Comparison of ENCODE assay signal across 26 cellular contexts in the genomic region with DNA sequence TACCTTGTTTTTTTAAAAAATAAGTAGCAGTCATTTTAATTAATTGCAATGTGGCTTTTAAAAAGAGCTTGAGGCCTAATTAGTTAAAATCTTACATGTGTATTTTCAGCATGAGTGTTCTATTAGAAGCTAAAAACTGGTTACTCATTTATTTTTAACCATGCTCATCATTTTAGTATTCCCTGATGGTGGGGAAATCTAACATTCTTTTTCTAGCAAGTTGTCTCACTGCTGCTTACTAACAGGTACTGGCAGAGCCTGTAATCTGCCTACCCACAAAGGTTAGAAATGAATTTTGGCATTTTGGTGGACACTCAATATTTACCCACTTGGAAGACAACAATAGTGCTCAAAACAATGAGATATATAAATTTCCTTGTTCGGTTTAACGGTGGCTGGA.
DNase-seq lines count a peak whose midpoint lies in the region; ATAC-seq and TF ChIP-seq lines count a peak whose summit lies in the region.
"Had no signal": no experiment of that assay in that cellular context is flagged by ENCODE, and none has a peak within 500 bp of the region (broad histone marks: within the 10 kb centered on the region; RNA-seq: fewer than 3 reads in every experiment).

No MANE protein-coding gene starts in this region.

- no peak overlapping the region for H2AK5ac ChIP-seq in H9 (ENCODE audit: insufficient read length, low read length)

- H4K5ac ChIP-seq in H9 (ENCODE audit: insufficient read length, low read depth, low read length), result no peak overlapping the region

- no peaks in the 10 kb centered on the region for H3K23me2 ChIP-seq in H9 (ENCODE audit: insufficient read length, low read depth, low read length, poor library complexity, severe bottlenecking)

- H3K4me1 Mint-ChIP-seq in Calu3 (ENCODE audit: low read depth, unreplicated experiment), result peaks cover 18% of the 10 kb centered on the region
- H3K4me1 Mint-ChIP-seq in H9, result peaks cover 27% of the 10 kb centered on the region in 2 experiments
- H3K4me1 Mint-ChIP-seq in activated T-helper 17 cell treated with anti-CD3 and anti-CD28 coated beads, Interleukin-2, amount 50 U/mL, for 72 hours, result peaks cover 4% of the 10 kb centered on the region
- H3K4me1 Mint-ChIP-seq in natural killer cell, result no peaks in the 10 kb centered on the region

- peak; percentile 23 for ATAC-seq in activated T-helper 17 cell treated with anti-CD3 and anti-CD28 coated beads, Interleukin-2, amount 50 U/mL, for 72 hours (replicated peaks)
- ATAC-seq in GM21717 (IDR thresholded peaks at IDR 0.05; ENCODE audit: unreplicated experiment) (no peak), natural killer cell (no peak)
- ATAC-seq: CD8-positive, alpha-beta T cell; GM12878; HepG2; SK-N-SH treated with all-trans-retinoic acid at 6 μM for 48 hours; T-cell had no signal

- no peak overlapping the region for H2BK20ac ChIP-seq in H9 (ENCODE audit: low read depth, low read length, poor library complexity, severe bottlenecking)

- CTCF ChIA-PET in Calu3 (lab: Charles Lee), result no interaction called here

- no peaks in the 10 kb centered on the region for H3K79me2 ChIP-seq in H9 (ENCODE audit: insufficient read depth, low read length)

- no peak overlapping the region for H4K91ac ChIP-seq in H9 (ENCODE audit: insufficient read length, low read depth, low read length)

- no peak overlapping the region for H2BK120ac ChIP-seq in H9 (ENCODE audit: low read depth, low read length, poor library complexity, severe bottlenecking)

- H2BK15ac ChIP-seq in H9 (ENCODE audit: low read depth, low read length), result no peak overlapping the region

- H2AFZ ChIP-seq in H9 (ENCODE audit: low read length), result no peak overlapping the region

- H3K9me3 Mint-ChIP-seq in Calu3 (ENCODE audit: low read depth, unreplicated experiment) (no peaks in the 10 kb centered on the region), H9 (no peaks in the 10 kb centered on the region), natural killer cell (no peaks in the 10 kb centered on the region)
- no peaks in the 10 kb centered on the region for H3K9me3 Mint-ChIP-seq in activated T-helper 17 cell treated with anti-CD3 and anti-CD28 coated beads, Interleukin-2, amount 50 U/mL, for 72 hours
- H3K9me3 Mint-ChIP-seq: CD8-positive, alpha-beta T cell; T-cell had no signal

- no peak overlapping the region for H2BK5ac ChIP-seq in H9 (ENCODE audit: insufficient read length, low read length)

- no peak overlapping the region for H3K4me2 ChIP-seq in H9 (ENCODE audit: insufficient read depth, insufficient read length, low read length)
- H3K4me2 ChIP-seq: BLaER1 had no signal

- intact Hi-C loops in Calu3 (cut with micrococcal nuclease; ENCODE audit: unreplicated experiment) (loop anchor here (2.0 kb wide), 1 partner anchor 75 kb away; no protein-coding TSS in a partner anchor), natural killer cell (cut with micrococcal nuclease) (loop anchor here (5.0 kb wide), 1 partner anchor 893 kb away; no protein-coding TSS in a partner anchor)

- H3K27ac ChIP-seq in H9 (ENCODE audit: insufficient read length, low read depth, low read length) (no peak overlapping the region), substantia nigra (ENCODE audit: low read depth, low read length, poor library complexity, severe bottlenecking) (no peak overlapping the region)
- H3K27ac ChIP-seq: BLaER1 had no signal

- H3K4me3 Mint-ChIP-seq in Calu3 (ENCODE audit: low read depth, unreplicated experiment) (no peak overlapping the region), H9 (no peak overlapping the region), natural killer cell (no peak overlapping the region)
- H3K4me3 Mint-ChIP-seq in activated T-helper 17 cell treated with anti-CD3 and anti-CD28 coated beads, Interleukin-2, amount 50 U/mL, for 72 hours, result no peak overlapping the region
- H3K4me3 Mint-ChIP-seq: CD8-positive, alpha-beta T cell; T-cell had no signal

- no peaks in the 10 kb centered on the region for H3K9me3 ChIP-seq in H9 (ENCODE audit: control insufficient read depth, low read depth, low read length)
- H3K9me3 ChIP-seq: BLaER1, HAP-1 had no signal

- H3K79me1 ChIP-seq in H9 (ENCODE audit: insufficient read depth, low read depth, low read length, poor library complexity, severe bottlenecking), result no peaks in the 10 kb centered on the region

- H3K4ac ChIP-seq in H9 (ENCODE audit: low read depth, low read length), result no peak overlapping the region

- no peak overlapping the region for H3K9ac ChIP-seq in H9 (ENCODE audit: extremely low read depth, insufficient read length, low read length)
- H3K9ac ChIP-seq: BLaER1 had no signal

- no peak overlapping the region for H3K56ac ChIP-seq in H9 (ENCODE audit: insufficient read length, low read depth, low read length)

- no peaks in the 10 kb centered on the region for H3K27me3 ChIP-seq in H9 (ENCODE audit: insufficient read depth, low read length)
- H3K27me3 ChIP-seq: BLaER1 had no signal

- peak overlapping the region; percentile 76 for H3K27ac Mint-ChIP-seq in Calu3 (ENCODE audit: unreplicated experiment)
- peak overlapping the region in 2 of 3 experiments; percentile 17 to 87; a peak in 1 of 7 replicates for H3K27ac Mint-ChIP-seq in H9
- H3K27ac Mint-ChIP-seq in activated T-helper 17 cell treated with anti-CD3 and anti-CD28 coated beads, Interleukin-2, amount 50 U/mL, for 72 hours, result no peak overlapping the region
- no peak overlapping the region for H3K27ac Mint-ChIP-seq in natural killer cell
- H3K27ac Mint-ChIP-seq: CD8-positive, alpha-beta T cell had no signal

- no peak overlapping the region for H3K14ac ChIP-seq in H9 (ENCODE audit: insufficient read depth, low read length)

- H2BK12ac ChIP-seq in H9 (ENCODE audit: insufficient read length, low read depth, low read length), result no peak overlapping the region

- peaks cover 4% of the 10 kb centered on the region for H3K36me3 Mint-ChIP-seq in Calu3 (ENCODE audit: insufficient read depth, unreplicated experiment)
- peaks cover 0 to 6% (median 5%) of the 10 kb centered on the region in 3 experiments; a peak in 4 of 7 replicates for H3K36me3 Mint-ChIP-seq in H9 (ENCODE audit: insufficient read depth in 1 of 3, low read depth in 3 of 3)
- H3K36me3 Mint-ChIP-seq in activated T-helper 17 cell treated with anti-CD3 and anti-CD28 coated beads, Interleukin-2, amount 50 U/mL, for 72 hours (ENCODE audit: low read depth), result no peaks in the 10 kb centered on the region
- no peaks in the 10 kb centered on the region for H3K36me3 Mint-ChIP-seq in natural killer cell
- H3K36me3 Mint-ChIP-seq: CD8-positive, alpha-beta T cell; T-cell had no signal

- no peak for TF ChIP-seq CTCF in Calu3 (IDR thresholded peaks at IDR 0.05; ENCODE audit: unreplicated experiment)
- TF ChIP-seq CTCF in H9 (conservative IDR thresholded peaks at IDR 0.05), result no peak
- TF ChIP-seq CTCF in natural killer cell (IDR thresholded peaks at IDR 0.05), result no peak

- H3T11ph ChIP-seq in H9 (ENCODE audit: low read length), result no peak overlapping the region

- WGBS in H9 (ENCODE audit: extremely low coverage, insufficient read length, low lambda C conversion rate), result no CpG with 5 or more reads among the region's 2 CpGs

- no peak overlapping the region for H3K23ac ChIP-seq in H9 (ENCODE audit: insufficient read length, low read depth, low read length)

- H3K27me3 Mint-ChIP-seq in Calu3 (ENCODE audit: unreplicated experiment) (no peaks in the 10 kb centered on the region), H9 (ENCODE audit: low read depth) (no peaks in the 10 kb centered on the region), natural killer cell (ENCODE audit: low read depth in 2 of 2) (peaks cover 0 to 3% of the 10 kb centered on the region in 2 donors)
- H3K27me3 Mint-ChIP-seq in activated T-helper 17 cell treated with anti-CD3 and anti-CD28 coated beads, Interleukin-2, amount 50 U/mL, for 72 hours, result no peaks in the 10 kb centered on the region

- H3K18ac ChIP-seq in H9 (ENCODE audit: insufficient read length, low read depth, low read length), result no peak overlapping the region

- H4K8ac ChIP-seq in H9 (replicated peaks; ENCODE audit: insufficient read length, low read depth, low read length), result no peak overlapping the region

- BruUV-seq in Calu3 (replicated peaks; lab: Mats Ljungman, UMichigan), result no TSS peak

- no peak for DNase-seq in Calu3
- DNase-seq in H9, result no peak
- peak; percentile 51 for DNase-seq in kidney tubule cell (ENCODE audit: low spot score)
- DNase-seq in putamen (ENCODE audit: low spot score), result no peak
- DNase-seq in natural killer cell, result no peak
- DNase-seq in substantia nigra (lab: John Stamatoyannopoulos, UW), result no peak
- DNase-seq: CD8-positive, alpha-beta T cell; DMS53; EL; KG1; NCI-H1105 treated with DMSO at 0.1 percent for 48 hours; NCI-H1694 treated with DMSO at 0.1 percent for 48 hours; NCI-H2171 treated with DMSO at 0.1 percent for 48 hours; NCI-H446; NCI-H526 treated with DMSO at 0.1 percent for 48 hours; OCI-M1; RPMI8226; SIG-M5; T-cell had no signal

- no peaks in the 10 kb centered on the region for H4K20me1 ChIP-seq in H9 (ENCODE audit: control insufficient read depth, insufficient read depth, insufficient read length)
- H4K20me1 ChIP-seq: BLaER1 had no signal

- peaks cover 2% of the 10 kb centered on the region; the same call in 1 of the 2 replicates for H3K4me1 ChIP-seq in H9 (ENCODE audit: insufficient read depth, low read length)
- H3K4me1 ChIP-seq: BLaER1 had no signal

Comparison
In these comparisons a context has a peak if more than half of its experiments do, and no peak if none do; other contexts are left out.
1. H3K27ac Mint-ChIP-seq: peak in Calu3 (single experiment) and H9 (2 of 3); none in activated T-helper 17 cell treated with anti-CD3 and anti-CD28 coated beads, Interleukin-2, amount 50 U/mL, for 72 hours (single experiment) and natural killer cell (0 of 2).